23 cellular contexts compared by ENCODE assay signal in genomic region chr4:159282944-159283343, GRCh38.
DNase-seq lines count a peak whose midpoint lies in the region; ATAC-seq, FAIRE-seq and TF ChIP-seq lines count a peak whose summit lies in the region.
"Had no signal": no experiment of that assay in that cellular context is flagged by ENCODE, and none has a peak within 500 bp of the region (broad histone marks: within the 10 kb centered on the region; RNA-seq: fewer than 3 reads in every experiment).

No MANE protein-coding gene starts in this region.

- peak overlapping the region; percentile 42 for H3K4me2 ChIP-seq in Loucy (ENCODE audit: low read depth, low read length, poor library complexity, severe bottlenecking)

- no CpG with 5 or more reads among the region's 2 CpGs for WGBS in mesodermal cell (ENCODE audit: insufficient coverage in 2 of 2), 2 experiments

- peak overlapping the region; percentile 19 for H3K4me3 ChIP-seq in Loucy (ENCODE audit: low read length, poor library complexity, severe bottlenecking)
- no peak overlapping the region for H3K4me3 ChIP-seq in mesodermal cell (ENCODE audit: extremely low read depth, insufficient read depth, low read length, poor library complexity, severe bottlenecking)
- H3K4me3 ChIP-seq in brain microvascular endothelial cell (ENCODE audit: low read depth, low read length) = no peak overlapping the region
- H3K4me3 ChIP-seq: adrenal gland, gastroesophageal sphincter, psoas muscle had no signal

- H3K9me3 Mint-ChIP-seq in activated CD8-positive, alpha-beta memory T cell treated with anti-CD3 and anti-CD28 coated beads, Interleukin-2, amount 10 ng/mL, durations not matched to agents 7 days and 5 days (ENCODE audit: low read depth) = no peaks in the 10 kb centered on the region
- H3K9me3 Mint-ChIP-seq: CD8-positive, alpha-beta T cell; stimulated activated naive CD8-positive, alpha-beta T cell treated with anti-CD3 and anti-CD28 coated beads, Interleukin-15, Interleukin-2, amounts not matched to agents 100 ng/mL and 50 ng/mL, for 24 hours had no signal

- in situ Hi-C loops in brain microvascular endothelial cell (cut with HindIII; ENCODE audit: low pct_ligation_motif_present, low sequenced_read_pairs) = no loop called here

- H3K4me1 ChIP-seq in Loucy (ENCODE audit: insufficient read depth, low read length, poor library complexity, severe bottlenecking) (peaks cover 17% of the 10 kb centered on the region), mesodermal cell (ENCODE audit: control insufficient read depth, insufficient read depth, low read length, poor library complexity, severe bottlenecking) (peaks cover 31% of the 10 kb centered on the region)

- no peaks in the 10 kb centered on the region for H3K27me3 ChIP-seq in Loucy (ENCODE audit: insufficient read depth, low read length, poor library complexity, severe bottlenecking)
- no peaks in the 10 kb centered on the region for H3K27me3 ChIP-seq in brain microvascular endothelial cell (replicated peaks)
- H3K27me3 ChIP-seq: adrenal gland, gastroesophageal sphincter had no signal

- H3K36me3 Mint-ChIP-seq in activated CD8-positive, alpha-beta memory T cell treated with anti-CD3 and anti-CD28 coated beads, Interleukin-2, amount 10 ng/mL, durations not matched to agents 7 days and 5 days = peaks cover 8% of the 10 kb centered on the region

- peak; percentile 20 for DNase-seq in DMS53 treated with DMSO at 0.1 percent for 48 hours (lab: John Stamatoyannopoulos, UW; ENCODE audit: unreplicated experiment)
- no peak for DNase-seq in T1000 (lab: John Stamatoyannopoulos, UW)
- no peak for DNase-seq in activated CD8-positive, alpha-beta memory T cell treated with anti-CD3 and anti-CD28 coated beads, Interleukin-2, amount 10 ng/mL, durations not matched to agents 7 days and 5 days
- DNase-seq in Ammon's horn (ENCODE audit: low spot score) = no peak
- no peak for DNase-seq in brain microvascular endothelial cell
- DNase-seq: activated CD4-positive, alpha-beta T cell treated with anti-CD3 and anti-CD28 coated beads, Interleukin-2, amount 50 U/mL, for 48 hours; activated gamma-delta T cell treated with Interleukin-2 at 50 U/mL for 16 hours; adrenal gland; CD8-positive, alpha-beta T cell; erythroblast; left colon; MM.1S; NCI-H1694; psoas muscle; SHP77; stimulated activated CD4-positive, alpha-beta T cell treated with anti-CD3 and anti-CD28 coated beads, Interleukin-4, amount 100 ng/mL, for 24 hours; T-helper 17 cell; WERI-Rb-1 had no signal

- no peaks in the 10 kb centered on the region; the same call in 1 of the 2 replicates for H3K36me3 ChIP-seq in Loucy (ENCODE audit: insufficient read depth, low read length)
- peaks cover 5% of the 10 kb centered on the region for H3K36me3 ChIP-seq in mesodermal cell (ENCODE audit: control insufficient read depth, insufficient read depth, low read length)
- H3K36me3 ChIP-seq in brain microvascular endothelial cell (replicated peaks) = no peaks in the 10 kb centered on the region
- H3K36me3 ChIP-seq: adrenal gland, gastroesophageal sphincter, WERI-Rb-1 had no signal

- no peak overlapping the region for H3K27ac Mint-ChIP-seq in activated CD8-positive, alpha-beta memory T cell treated with anti-CD3 and anti-CD28 coated beads, Interleukin-2, amount 10 ng/mL, durations not matched to agents 7 days and 5 days
- H3K27ac Mint-ChIP-seq: CD8-positive, alpha-beta T cell; stimulated activated naive CD8-positive, alpha-beta T cell treated with anti-CD3 and anti-CD28 coated beads, Interleukin-15, Interleukin-2, amounts not matched to agents 100 ng/mL and 50 ng/mL, for 24 hours; T-helper 17 cell had no signal

- no peak overlapping the region for H2AFZ ChIP-seq in Loucy (ENCODE audit: low read length)

- FAIRE-seq in endometrium (lab: Jason Lieb, UNC) = peak; percentile 82

- peaks cover 2% of the 10 kb centered on the region for H3K4me1 Mint-ChIP-seq in activated CD8-positive, alpha-beta memory T cell treated with anti-CD3 and anti-CD28 coated beads, Interleukin-2, amount 10 ng/mL, durations not matched to agents 7 days and 5 days

- no peaks in the 10 kb centered on the region for H3K27me3 Mint-ChIP-seq in activated CD8-positive, alpha-beta memory T cell treated with anti-CD3 and anti-CD28 coated beads, Interleukin-2, amount 10 ng/mL, durations not matched to agents 7 days and 5 days
- H3K27me3 Mint-ChIP-seq: stimulated activated naive CD8-positive, alpha-beta T cell treated with anti-CD3 and anti-CD28 coated beads, Interleukin-15, Interleukin-2, amounts not matched to agents 100 ng/mL and 50 ng/mL, for 24 hours; T-helper 17 cell had no signal

- TF ChIP-seq CTCF in Loucy (conservative IDR thresholded peaks at IDR 0.05; ENCODE audit: low read length) (no peak), brain microvascular endothelial cell (IDR thresholded peaks at IDR 0.05; ENCODE audit: low read depth, low read length, missing control alignments) (no peak)

- H3K27ac ChIP-seq in mesodermal cell (ENCODE audit: low read depth, low read length, severe bottlenecking) (peak overlapping the region; percentile 25), brain microvascular endothelial cell (no peak overlapping the region)
- H3K27ac ChIP-seq: adrenal gland, gastroesophageal sphincter, psoas muscle, WERI-Rb-1 had no signal

- H3K9ac ChIP-seq in Loucy (ENCODE audit: low read depth, low read length, poor library complexity, severe bottlenecking) = no peak overlapping the region

- H3K9me2 ChIP-seq in Loucy (replicated peaks; ENCODE audit: low read depth, low read length) = no peaks in the 10 kb centered on the region

- H3K9me3 ChIP-seq in Loucy (ENCODE audit: insufficient read depth, low read depth, low read length) = no peaks in the 10 kb centered on the region
- no peaks in the 10 kb centered on the region for H3K9me3 ChIP-seq in mesodermal cell (ENCODE audit: control insufficient read depth, low read length)
- H3K9me3 ChIP-seq: adrenal gland, gastroesophageal sphincter, psoas muscle had no signal

- CTCF ChIA-PET in activated CD8-positive, alpha-beta memory T cell treated with anti-CD3 and anti-CD28 coated beads, Interleukin-2, amount 10 ng/mL, durations not matched to agents 7 days and 5 days (lab: Charles Lee) = interaction anchor here (1.8 kb wide), 1 partner anchor 55 kb away, joined by 3 read pairs; no protein-coding TSS in a partner anchor

- no peak overlapping the region for H3K4me3 Mint-ChIP-seq in activated CD8-positive, alpha-beta memory T cell treated with anti-CD3 and anti-CD28 coated beads, Interleukin-2, amount 10 ng/mL, durations not matched to agents 7 days and 5 days
- H3K4me3 Mint-ChIP-seq: CD8-positive, alpha-beta T cell; stimulated activated naive CD8-positive, alpha-beta T cell treated with anti-CD3 and anti-CD28 coated beads, Interleukin-15, Interleukin-2, amounts not matched to agents 100 ng/mL and 50 ng/mL, for 24 hours; T-helper 17 cell had no signal

- ATAC-seq in activated CD8-positive, alpha-beta memory T cell treated with anti-CD3 and anti-CD28 coated beads, Interleukin-2, amount 10 ng/mL, durations not matched to agents 7 days and 5 days = no peak
- ATAC-seq: CD8-positive, alpha-beta T cell; gastroesophageal sphincter; left colon; T-helper 17 cell had no signal

- H3K79me2 ChIP-seq in Loucy (ENCODE audit: insufficient read depth, low read length) = 0 out of 2 replicates have a peak, but pooled peaks cover 5% of the 10 kb centered on the region

- no peaks in the 10 kb centered on the region for H4K20me1 ChIP-seq in Loucy (ENCODE audit: insufficient read depth, low read length, poor library complexity, severe bottlenecking)

- no peaks in the 10 kb centered on the region for H3F3A ChIP-seq in Loucy (ENCODE audit: low read depth)
